ENCODE assay signal across 8 cellular contexts in genomic region chr12:53476769-53477209, GRCh38. TPM values are rescaled to one million over a fixed set of nuclear protein-coding genes. Genes with fewer than 3 reads are reported as not detected.
A peak's percentile ranks its signal among the peaks of the same experiment; 100 is the strongest.
DNase-seq lines count a peak whose midpoint lies in the region; ATAC-seq and TF ChIP-seq lines count a peak whose summit lies in the region.

No MANE protein-coding gene starts in this region.

- DNase-seq in CD14-positive monocyte (ENCODE audit: low spot score): no peak
- peak; percentile 35 for DNase-seq in HCEC 1CT
- DNase-seq in activated CD8-positive, alpha-beta T cell treated with anti-CD3 and anti-CD28 coated beads for 36 hours: no peak
- peak; percentile 44 for DNase-seq in iPS-NIHi7 (ENCODE audit: extremely low spot score)
- DNase-seq in NOMO-1 treated with DMSO at 0.1 percent for 48 hours (lab: John Stamatoyannopoulos, UW; ENCODE audit: unreplicated experiment): no peak

- peaks cover 76 to 96% of the 10 kb centered on the region in 2 donors for H3K36me3 Mint-ChIP-seq in CD14-positive monocyte
- peaks cover 73% of the 10 kb centered on the region for H3K36me3 Mint-ChIP-seq in activated CD8-positive, alpha-beta T cell treated with anti-CD3 and anti-CD28 coated beads for 36 hours (ENCODE audit: low read depth)

- H3K9me3 Mint-ChIP-seq in CD14-positive monocyte: no peaks in the 10 kb centered on the region
- H3K9me3 Mint-ChIP-seq in activated CD8-positive, alpha-beta T cell treated with anti-CD3 and anti-CD28 coated beads for 36 hours: no peaks in the 10 kb centered on the region

- CTCF ChIA-PET in activated CD8-positive, alpha-beta T cell treated with anti-CD3 and anti-CD28 coated beads for 36 hours (lab: Charles Lee): interaction anchor here (0.6 to 7.7 kb wide), 15 partner anchors 9 to 301 kb away, joined by 3 to 66 read pairs (median 5); partner anchors contain the start of gene NPFF

- peak overlapping the region in 1 of 7 donors; percentile 74 for H3K27ac Mint-ChIP-seq in CD14-positive monocyte
- H3K27ac Mint-ChIP-seq in activated CD8-positive, alpha-beta T cell treated with anti-CD3 and anti-CD28 coated beads for 36 hours: peak overlapping the region; percentile 34

- POLR2A ChIA-PET in activated CD8-positive, alpha-beta T cell treated with anti-CD3 and anti-CD28 coated beads for 36 hours (lab: Charles Lee): interaction anchor here (0.6 to 54.1 kb wide), 8 partner anchors 9 to 451 kb away, joined by 3 to 1494 read pairs (median 3); partner anchors contain the start of genes MAP3K12, NPFF, PCBP2 and TARBP2

- peak; percentile 31 for TF ChIP-seq CTCF in CD14-positive monocyte (IDR thresholded peaks at IDR 0.05)
- TF ChIP-seq CTCF in activated CD8-positive, alpha-beta T cell treated with anti-CD3 and anti-CD28 coated beads for 36 hours (IDR thresholded peaks at IDR 0.05): peak; percentile 43

- H3K27me3 Mint-ChIP-seq in CD14-positive monocyte (ENCODE audit: low read depth in 3 of 3): no peaks in the 10 kb centered on the region
- no peaks in the 10 kb centered on the region for H3K27me3 Mint-ChIP-seq in activated CD8-positive, alpha-beta T cell treated with anti-CD3 and anti-CD28 coated beads for 36 hours

- H3K4me1 Mint-ChIP-seq in CD14-positive monocyte: no peaks in the 10 kb centered on the region
- peaks cover 52% of the 10 kb centered on the region for H3K4me1 Mint-ChIP-seq in activated CD8-positive, alpha-beta T cell treated with anti-CD3 and anti-CD28 coated beads for 36 hours (ENCODE audit: low read depth)

- ATAC-seq in activated CD8-positive, alpha-beta T cell treated with anti-CD3 and anti-CD28 coated beads for 36 hours: no peak
- ATAC-seq in HG03460 (IDR thresholded peaks at IDR 0.05; ENCODE audit: unreplicated experiment) (no peak), GM19324 (IDR thresholded peaks at IDR 0.05; ENCODE audit: low FRiP score, unreplicated experiment) (no peak), GM19351 (IDR thresholded peaks at IDR 0.05; ENCODE audit: unreplicated experiment) (no peak)

- no peak overlapping the region for H3K4me3 Mint-ChIP-seq in CD14-positive monocyte
- H3K4me3 Mint-ChIP-seq in activated CD8-positive, alpha-beta T cell treated with anti-CD3 and anti-CD28 coated beads for 36 hours: no peak overlapping the region

- intact Hi-C loops in CD14-positive monocyte (cut with micrococcal nuclease): no loop called here
- intact Hi-C loops in activated CD8-positive, alpha-beta T cell treated with anti-CD3 and anti-CD28 coated beads for 36 hours (cut with micrococcal nuclease): no loop called here

RNA-seq across cellular contexts. Expression of gene MAP3K12, which starts 22.5 kb away (rescaled TPM):
- 1 to 10 TPM; 1.7 to 2.0 TPM for polyA plus RNA-seq in CD14-positive monocyte
- total RNA-seq in activated CD8-positive, alpha-beta T cell treated with anti-CD3 and anti-CD28 coated beads for 36 hours: 10 to 100 TPM in 1 of 2 experiments, 1 to 10 TPM in 1; 8.2 to 10.0 TPM

RNA-seq across cellular contexts. Expression of gene TARBP2, which starts 24.3 kb away (rescaled TPM):
- 10 to 100 TPM; 16.6 to 24.4 TPM for polyA plus RNA-seq in CD14-positive monocyte
- total RNA-seq in activated CD8-positive, alpha-beta T cell treated with anti-CD3 and anti-CD28 coated beads for 36 hours: 10 to 100 TPM; 32.0 to 33.3 TPM

RNA-seq across cellular contexts. Expression of gene PCBP2, which starts 24.9 kb away (rescaled TPM):
- 10 to 100 TPM; 79.6 to 81.9 TPM for polyA plus RNA-seq in CD14-positive monocyte
- 100 to 1,000 TPM; 958 to 973 TPM for total RNA-seq in activated CD8-positive, alpha-beta T cell treated with anti-CD3 and anti-CD28 coated beads for 36 hours

RNA-seq across cellular contexts. Expression of gene NPFF, which starts 30.5 kb away (rescaled TPM):
- polyA plus RNA-seq in CD14-positive monocyte: not detected
- total RNA-seq in activated CD8-positive, alpha-beta T cell treated with anti-CD3 and anti-CD28 coated beads for 36 hours: not detected

RNA-seq across cellular contexts. Expression of gene PRR13, which starts 35.3 kb away (rescaled TPM):
- 100 to 1,000 TPM; 591 to 670 TPM for polyA plus RNA-seq in CD14-positive monocyte
- total RNA-seq in activated CD8-positive, alpha-beta T cell treated with anti-CD3 and anti-CD28 coated beads for 36 hours: 100 to 1,000 TPM; 167 to 187 TPM

Comparison
In these comparisons a context has a peak if more than half of its experiments do, and no peak if none do; other contexts are left out.
1. DNase-seq: peak in HCEC 1CT (single experiment) and iPS-NIHi7 (single experiment); none in CD14-positive monocyte (single experiment), activated CD8-positive, alpha-beta T cell treated with anti-CD3 and anti-CD28 coated beads for 36 hours (single experiment) and NOMO-1 treated with DMSO at 0.1 percent for 48 hours (single experiment).